ENCODE assay signal across 9 cellular contexts in genomic region chr6:44219815-44220784, GRCh38. TPM values are rescaled to one million over a fixed set of nuclear protein-coding genes. Genes with fewer than 3 reads are reported as not detected.
A peak's percentile ranks its signal among the peaks of the same experiment; 100 is the strongest.
DNase-seq lines count a peak whose midpoint lies in the region; ATAC-seq, FAIRE-seq and TF ChIP-seq lines count a peak whose summit lies in the region.
"Had no signal": no experiment of that assay in that cellular context is flagged by ENCODE, and none has a peak within 500 bp of the region (broad histone marks: within the 10 kb centered on the region; RNA-seq: fewer than 3 reads in every experiment).

No MANE protein-coding gene starts in this region.

- H3K27me3 ChIP-seq in brain microvascular endothelial cell (replicated peaks) (no peaks in the 10 kb centered on the region), tibial artery (no peaks in the 10 kb centered on the region)

- H3K27ac ChIP-seq in brain microvascular endothelial cell (no peak overlapping the region), tibial artery (peak overlapping the region; percentile 97 to 99)

- FAIRE-seq in urothelium cell line (lab: Jason Lieb, UNC), result no peak

- H3K9me3 ChIP-seq in tibial artery, result no peaks in the 10 kb centered on the region

- H3K4me3 ChIP-seq in brain microvascular endothelial cell (ENCODE audit: low read depth, low read length), result peak overlapping the region; percentile 1
- peak overlapping the region; percentile 68 to 83 for H3K4me3 ChIP-seq in tibial artery

- peaks cover 13% of the 10 kb centered on the region for H3K27me3 Mint-ChIP-seq in T-helper 1 cell treated with Interleukin-12 subunit alpha and Interleukin-12 subunit beta and Interleukin-4 antibody, amounts not matched to agents 30 μg/mL and 1 μg/mL, for 36 hours (ENCODE audit: low read depth)
- peaks cover 30% of the 10 kb centered on the region for H3K27me3 Mint-ChIP-seq in mesothelial cell of epicardium (ENCODE audit: low read depth)

- TF ChIP-seq CTCF in brain microvascular endothelial cell (IDR thresholded peaks at IDR 0.05; ENCODE audit: low read depth, low read length, missing control alignments), result no peak
- no peak for TF ChIP-seq CTCF in mesothelial cell of epicardium (IDR thresholded peaks at IDR 0.05; ENCODE audit: unreplicated experiment)
- no peak for TF ChIP-seq CTCF in tibial artery (IDR thresholded peaks at IDR 0.05)

- H3K4me1 ChIP-seq in tibial artery, result peaks cover 0 to 78% (median 64%) of the 10 kb centered on the region in 4 donors

- intact Hi-C loops in tibial artery (cut with DNase I; ENCODE audit: low total_unique reads), result no loop called here

- no peaks in the 10 kb centered on the region for H3K36me3 Mint-ChIP-seq in T-helper 1 cell treated with Interleukin-12 subunit alpha and Interleukin-12 subunit beta and Interleukin-4 antibody, amounts not matched to agents 30 μg/mL and 1 μg/mL, for 36 hours (ENCODE audit: low read depth)
- no peaks in the 10 kb centered on the region for H3K36me3 Mint-ChIP-seq in mesothelial cell of epicardium

- peak overlapping the region; percentile 50 for H3K4me3 Mint-ChIP-seq in T-helper 1 cell treated with Interleukin-12 subunit alpha and Interleukin-12 subunit beta and Interleukin-4 antibody, amounts not matched to agents 30 μg/mL and 1 μg/mL, for 36 hours
- H3K4me3 Mint-ChIP-seq in mesothelial cell of epicardium, result peak overlapping the region; percentile 68

- in situ Hi-C loops in brain microvascular endothelial cell (cut with HindIII; ENCODE audit: low pct_ligation_motif_present, low sequenced_read_pairs), result no loop called here

- no peaks in the 10 kb centered on the region for H3K9me3 Mint-ChIP-seq in T-helper 1 cell treated with Interleukin-12 subunit alpha and Interleukin-12 subunit beta and Interleukin-4 antibody, amounts not matched to agents 30 μg/mL and 1 μg/mL, for 36 hours
- no peaks in the 10 kb centered on the region for H3K9me3 Mint-ChIP-seq in mesothelial cell of epicardium

- H3K36me3 ChIP-seq in brain microvascular endothelial cell (replicated peaks), result no peaks in the 10 kb centered on the region
- no peaks in the 10 kb centered on the region for H3K36me3 ChIP-seq in tibial artery

- DNase-seq in T-helper 1 cell (no peak), brain microvascular endothelial cell (no peak), mesothelial cell of epicardium (ENCODE audit: low spot score in 2 of 2, unreplicated experiment in 2 of 2) (no peak), tibial artery (no peak), SIG-M5 (lab: John Stamatoyannopoulos, UW) (no peak), urothelium cell line (ENCODE audit: low spot score) (no peak)

- H3K4me1 Mint-ChIP-seq in T-helper 1 cell treated with Interleukin-12 subunit alpha and Interleukin-12 subunit beta and Interleukin-4 antibody, amounts not matched to agents 30 μg/mL and 1 μg/mL, for 36 hours (ENCODE audit: low read depth), result peaks cover 27% of the 10 kb centered on the region
- H3K4me1 Mint-ChIP-seq in mesothelial cell of epicardium, result peaks cover 39% of the 10 kb centered on the region

- ATAC-seq in GM21619 (IDR thresholded peaks at IDR 0.05; ENCODE audit: unreplicated experiment), result no peak

- H3K27ac Mint-ChIP-seq in T-helper 1 cell treated with Interleukin-12 subunit alpha and Interleukin-12 subunit beta and Interleukin-4 antibody, amounts not matched to agents 30 μg/mL and 1 μg/mL, for 36 hours, result no peak overlapping the region
- no peak overlapping the region for H3K27ac Mint-ChIP-seq in mesothelial cell of epicardium

RNA-seq across cellular contexts. Expression of gene SLC29A1, which starts 3.3 kb away (rescaled TPM):
- 13.2 to 13.9 TPM (median 13.9 TPM) in 3 replicates for total RNA-seq in mesothelial cell of epicardium

RNA-seq across cellular contexts. Expression of gene MYMX, which starts 3.4 kb away (rescaled TPM):
- not detected in 3 replicates for total RNA-seq in mesothelial cell of epicardium
- total RNA-seq: HT1080 had no signal

RNA-seq across cellular contexts. Expression of gene HSP90AB1, which starts 26.8 kb away (rescaled TPM):
- 992 to 1,038 TPM (median 1,015 TPM) in 3 replicates for total RNA-seq in mesothelial cell of epicardium

RNA-seq across cellular contexts. Expression of gene SLC35B2, which starts 37.2 kb away (rescaled TPM):
- 33.4 to 38.2 TPM (median 37.1 TPM) in 3 replicates for total RNA-seq in mesothelial cell of epicardium

RNA-seq across cellular contexts. Expression of gene NFKBIE, which starts 45.3 kb away (rescaled TPM):
- total RNA-seq in mesothelial cell of epicardium, result 8.9 to 9.7 TPM (median 9.2 TPM) in 3 replicates
